ENCODE assay signal across 24 cellular contexts in genomic region chr13:85501616-85502015, GRCh38.
"Had no signal": no experiment of that assay in that cellular context is flagged by ENCODE, and none has a peak within 500 bp of the region (broad histone marks: within the 10 kb centered on the region; RNA-seq: fewer than 3 reads in every experiment).

No MANE protein-coding gene starts in this region.

- H3K9me3 ChIP-seq: adrenal gland had no signal

- H3K4me1 ChIP-seq: adrenal gland, breast epithelium had no signal

- DNase-seq: activated B cell treated with CpG ODN at 0.5 μM for 24 hours; activated CD4-positive, alpha-beta memory T cell treated with anti-CD3 and anti-CD28 coated beads, Interleukin-2, amount 10 ng/mL, durations not matched to agents 7 days and 5 days; activated CD4-positive, alpha-beta T cell treated with anti-CD3 and anti-CD28 coated beads, Interleukin-2, amount 50 U/mL, for 1 hour; activated CD8-positive, alpha-beta memory T cell treated with anti-CD3 and anti-CD28 coated beads, Interleukin-2, amount 50 U/mL, for 48 hours; activated naive CD4-positive, alpha-beta T cell treated with anti-CD3 and anti-CD28 coated beads, Interleukin-2, amount 50 U/mL, for 16 hours; activated naive CD8-positive, alpha-beta T cell treated with anti-CD3 and anti-CD28 coated beads, Interleukin-2, amount 10 ng/mL, durations not matched to agents 7 days and 5 days; activated T-cell treated with anti-CD3 and anti-CD28 coated beads, Interleukin-2, amount 50 U/mL, for 1 hour; adrenal gland; aorta; central memory CD4-positive, alpha-beta T cell; Kasumi-1; NCI-H1048; NCI-H146; NCI-H187 treated with DMSO at 0.1 percent for 48 hours; NCI-H2171 treated with DMSO at 0.1 percent for 48 hours; NCI-H510A; PC-9; SIG-M5; T-cell; T-helper 2 cell; T1000 had no signal

- H3K27ac ChIP-seq: adrenal gland, breast epithelium, PC-9, SK-N-MC had no signal

- H3K27ac Mint-ChIP-seq: activated B cell treated with CpG ODN at 0.5 μM for 24 hours; activated CD4-positive, alpha-beta memory T cell treated with anti-CD3 and anti-CD28 coated beads, Interleukin-2, amount 10 ng/mL, durations not matched to agents 7 days and 5 days; activated naive CD8-positive, alpha-beta T cell treated with anti-CD3 and anti-CD28 coated beads, Interleukin-2, amount 10 ng/mL, durations not matched to agents 7 days and 5 days; T-cell had no signal

- H3K36me3 Mint-ChIP-seq: activated naive CD8-positive, alpha-beta T cell treated with anti-CD3 and anti-CD28 coated beads, Interleukin-2, amount 10 ng/mL, durations not matched to agents 7 days and 5 days; T-cell had no signal

- H3K4me3 ChIP-seq: adrenal gland, breast epithelium, K562, PC-9, SK-N-MC had no signal

- H3K4me1 Mint-ChIP-seq: activated B cell treated with CpG ODN at 0.5 μM for 24 hours; activated CD4-positive, alpha-beta memory T cell treated with anti-CD3 and anti-CD28 coated beads, Interleukin-2, amount 10 ng/mL, durations not matched to agents 7 days and 5 days; activated naive CD8-positive, alpha-beta T cell treated with anti-CD3 and anti-CD28 coated beads, Interleukin-2, amount 10 ng/mL, durations not matched to agents 7 days and 5 days; T-cell had no signal

- H3K4me2 ChIP-seq: PC-9 had no signal

- H3K36me3 ChIP-seq: adrenal gland, breast epithelium had no signal

- H3K9me3 Mint-ChIP-seq: activated naive CD8-positive, alpha-beta T cell treated with anti-CD3 and anti-CD28 coated beads, Interleukin-2, amount 10 ng/mL, durations not matched to agents 7 days and 5 days had no signal

- H2AFZ ChIP-seq: PC-9 had no signal

- H3K27me3 ChIP-seq: adrenal gland, breast epithelium had no signal

- H3K27me3 Mint-ChIP-seq: activated B cell treated with CpG ODN at 0.5 μM for 24 hours; activated CD4-positive, alpha-beta memory T cell treated with anti-CD3 and anti-CD28 coated beads, Interleukin-2, amount 10 ng/mL, durations not matched to agents 7 days and 5 days; activated naive CD8-positive, alpha-beta T cell treated with anti-CD3 and anti-CD28 coated beads, Interleukin-2, amount 10 ng/mL, durations not matched to agents 7 days and 5 days; T-cell had no signal

- H3K4me3 Mint-ChIP-seq: activated B cell treated with CpG ODN at 0.5 μM for 24 hours; activated CD4-positive, alpha-beta memory T cell treated with anti-CD3 and anti-CD28 coated beads, Interleukin-2, amount 10 ng/mL, durations not matched to agents 7 days and 5 days; activated naive CD8-positive, alpha-beta T cell treated with anti-CD3 and anti-CD28 coated beads, Interleukin-2, amount 10 ng/mL, durations not matched to agents 7 days and 5 days; T-cell had no signal
